ENCODE assay signal across 1 cellular context in the genomic region with DNA sequence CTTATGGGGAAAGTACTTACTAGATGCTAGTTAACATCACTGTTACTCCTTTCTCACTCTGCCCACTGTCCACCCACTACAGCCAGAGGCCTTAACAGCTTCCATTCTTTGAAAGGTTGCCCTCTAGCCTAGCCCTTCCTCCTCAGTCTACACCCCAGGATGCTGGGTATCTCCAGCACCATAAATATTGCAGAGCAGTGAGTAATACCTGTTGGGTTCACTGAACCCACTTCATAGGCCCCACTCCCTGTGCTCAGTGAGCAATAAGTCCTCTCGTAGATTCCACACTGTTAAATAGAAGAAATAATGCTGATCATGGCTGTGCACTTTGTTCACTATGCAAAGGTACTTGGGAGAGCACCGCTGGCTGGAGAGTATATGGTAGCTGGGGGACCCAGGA.
TF ChIP-seq lines count a peak whose summit lies in the region.

No MANE protein-coding gene starts in this region.

TF ChIP-seq in GM23338, 12 proteins besides CTCF, POLR2A, EP300 and RAD21:
- no peak for TF ChIP-seq ZNF462 (CRISPR knock-in tag; IDR thresholded peaks at IDR 0.05)
